In the genomic region with DNA sequence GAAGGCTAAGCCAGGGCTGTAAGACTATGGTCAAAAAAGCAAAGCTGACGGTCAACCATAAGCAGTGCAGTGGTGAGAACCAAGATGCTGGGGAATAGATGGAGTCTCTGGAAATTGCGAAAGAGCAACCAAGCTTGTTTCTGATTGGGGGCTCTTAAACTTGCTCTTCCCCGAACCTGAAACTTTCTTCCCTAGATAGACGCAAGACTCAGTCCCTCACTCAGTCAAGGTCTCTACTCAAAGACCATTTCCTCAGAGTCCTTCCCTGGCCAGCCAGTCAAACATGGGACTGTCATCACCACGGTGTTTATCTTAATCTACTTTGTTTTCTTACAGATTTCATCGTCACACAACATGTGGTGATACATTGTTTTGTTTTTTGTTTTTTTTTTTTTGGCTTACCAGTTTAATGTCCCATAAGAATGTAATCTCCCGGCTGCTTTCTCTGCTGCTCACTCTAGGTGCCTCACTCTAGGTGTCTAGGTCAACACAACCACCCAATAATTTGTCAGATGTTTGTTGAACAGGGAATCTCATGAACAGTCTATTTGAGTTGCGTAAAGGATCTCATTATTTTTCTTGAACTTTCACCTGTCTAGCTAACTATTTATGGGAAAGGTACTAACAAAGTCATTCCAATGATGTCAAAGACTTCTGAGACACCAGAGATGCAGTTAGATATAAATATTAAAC, we compare ENCODE assay signal across 15 cellular contexts.
DNase-seq lines count a peak whose midpoint lies in the region; ATAC-seq and TF ChIP-seq lines count a peak whose summit lies in the region.
"Had no signal": no experiment of that assay in that cellular context is flagged by ENCODE, and none has a peak within 500 bp of the region (broad histone marks: within the 10 kb centered on the region; RNA-seq: fewer than 3 reads in every experiment).

No MANE protein-coding gene starts in this region.

- H3K27ac Mint-ChIP-seq in activated CD8-positive, alpha-beta memory T cell treated with anti-CD3 and anti-CD28 coated beads, Interleukin-2, amount 10 ng/mL, durations not matched to agents 7 days and 5 days = peak overlapping the region; percentile 66
- H3K27ac Mint-ChIP-seq in central memory CD8-positive, alpha-beta T cell (ENCODE audit: low read depth) = peak overlapping the region; percentile 80

- no peaks in the 10 kb centered on the region for H3K27me3 Mint-ChIP-seq in activated CD8-positive, alpha-beta memory T cell treated with anti-CD3 and anti-CD28 coated beads, Interleukin-2, amount 10 ng/mL, durations not matched to agents 7 days and 5 days
- no peaks in the 10 kb centered on the region for H3K27me3 Mint-ChIP-seq in central memory CD8-positive, alpha-beta T cell

- H3K36me3 ChIP-seq in OCI-LY7 (ENCODE audit: insufficient read depth, low read length) (peaks cover 29% of the 10 kb centered on the region), skeletal muscle satellite cell (ENCODE audit: insufficient read depth, low read length) (no peaks in the 10 kb centered on the region), gastrocnemius medialis (no peaks in the 10 kb centered on the region)
- H3K36me3 ChIP-seq: esophagus squamous epithelium, prostate gland had no signal

- TF ChIP-seq POLR2A in gastrocnemius medialis (IDR thresholded peaks at IDR 0.05) = no peak

- H3K4me1 ChIP-seq in OCI-LY7 (ENCODE audit: insufficient read depth, low read length, poor library complexity, severe bottlenecking) = peaks cover 68% of the 10 kb centered on the region
- peaks cover 50% of the 10 kb centered on the region for H3K4me1 ChIP-seq in skeletal muscle satellite cell (ENCODE audit: control insufficient read depth, insufficient read depth, low read length)
- H3K4me1 ChIP-seq in gastrocnemius medialis = no peaks in the 10 kb centered on the region
- H3K4me1 ChIP-seq: prostate gland had no signal

- H3K4me2 ChIP-seq in OCI-LY7 (ENCODE audit: low read length) = peak overlapping the region; percentile 38
- H3K4me2 ChIP-seq in skeletal muscle satellite cell (ENCODE audit: low read length) = no peak overlapping the region

- H3K9me3 ChIP-seq in OCI-LY7 (ENCODE audit: low read length) (no peaks in the 10 kb centered on the region), skeletal muscle satellite cell (replicated peaks; ENCODE audit: low read length) (no peaks in the 10 kb centered on the region), gastrocnemius medialis (no peaks in the 10 kb centered on the region)
- H3K9me3 ChIP-seq: esophagus squamous epithelium, prostate gland had no signal

- peaks cover 17% of the 10 kb centered on the region; the same call in 1 of the 2 replicates for H4K20me1 ChIP-seq in OCI-LY7 (ENCODE audit: insufficient read depth, low read length)

- peaks cover 53% of the 10 kb centered on the region for H3K4me1 Mint-ChIP-seq in activated CD8-positive, alpha-beta memory T cell treated with anti-CD3 and anti-CD28 coated beads, Interleukin-2, amount 10 ng/mL, durations not matched to agents 7 days and 5 days
- peaks cover 75% of the 10 kb centered on the region for H3K4me1 Mint-ChIP-seq in central memory CD8-positive, alpha-beta T cell

- H3K27me3 ChIP-seq in skeletal muscle satellite cell (ENCODE audit: control insufficient read depth, insufficient read depth, low read length) (no peaks in the 10 kb centered on the region), gastrocnemius medialis (no peaks in the 10 kb centered on the region)
- H3K27me3 ChIP-seq: esophagus squamous epithelium had no signal

- BruUV-seq in OCI-LY7 (replicated peaks; lab: Mats Ljungman, UMichigan) = no TSS peak

- intact Hi-C loops in OCI-LY7 (cut with micrococcal nuclease; ENCODE audit: unreplicated experiment) (no loop called here), gastrocnemius medialis (cut with DNase I; ENCODE audit: low total_unique reads) (no loop called here)

- POLR2A ChIA-PET in OCI-LY7 (lab: Charles Lee) = interaction anchor here (0.8 to 2.2 kb wide), 4 partner anchors 10 to 20 kb away, joined by 3 to 11 read pairs (median 5); no protein-coding TSS in a partner anchor

- H3K4me3 ChIP-seq in OCI-LY7 (ENCODE audit: low read depth, low read length, poor library complexity, severe bottlenecking) = peak overlapping the region; percentile 2
- H3K4me3 ChIP-seq in skeletal muscle satellite cell (ENCODE audit: low read length) = no peak overlapping the region
- H3K4me3 ChIP-seq in gastrocnemius medialis = no peak overlapping the region
- H3K4me3 ChIP-seq: esophagus squamous epithelium, prostate gland had no signal

- H3K9ac ChIP-seq in skeletal muscle satellite cell (ENCODE audit: low read depth, low read length) = peak overlapping the region; percentile 22

- H3K36me3 Mint-ChIP-seq in activated CD8-positive, alpha-beta memory T cell treated with anti-CD3 and anti-CD28 coated beads, Interleukin-2, amount 10 ng/mL, durations not matched to agents 7 days and 5 days = peaks cover 38% of the 10 kb centered on the region
- peaks cover 9% of the 10 kb centered on the region for H3K36me3 Mint-ChIP-seq in central memory CD8-positive, alpha-beta T cell (ENCODE audit: insufficient read depth)

- CTCF ChIA-PET in activated CD8-positive, alpha-beta memory T cell treated with anti-CD3 and anti-CD28 coated beads, Interleukin-2, amount 10 ng/mL, durations not matched to agents 7 days and 5 days (lab: Charles Lee) = interaction anchor here (1.0 to 1.7 kb wide), 2 partner anchors 9 to 11 kb away, joined by 3 to 4 read pairs; no protein-coding TSS in a partner anchor
- CTCF ChIA-PET in OCI-LY7 (lab: Charles Lee; ENCODE audit: unreplicated experiment) = interaction anchor here (0.5 kb wide), 1 partner anchor 395 kb away, joined by 3 read pairs; no protein-coding TSS in a partner anchor

- no peak for ATAC-seq in activated CD8-positive, alpha-beta memory T cell treated with anti-CD3 and anti-CD28 coated beads, Interleukin-2, amount 10 ng/mL, durations not matched to agents 7 days and 5 days
- ATAC-seq in central memory CD8-positive, alpha-beta T cell (replicated peaks; ENCODE audit: extremely low read depth, poor library complexity, severe bottlenecking) = no peak
- no peak for ATAC-seq in gastrocnemius medialis
- no peak for ATAC-seq in GM21576 (IDR thresholded peaks at IDR 0.05; ENCODE audit: unreplicated experiment)
- ATAC-seq: Panc1 had no signal

- peaks cover 44% of the 10 kb centered on the region; the same call in 1 of the 2 replicates for H3K79me2 ChIP-seq in OCI-LY7 (ENCODE audit: insufficient read depth, low read depth, low read length)

- TF ChIP-seq CTCF in OCI-LY7 (conservative IDR thresholded peaks at IDR 0.05; ENCODE audit: low read length) = no peak
- TF ChIP-seq CTCF in gastrocnemius medialis (IDR thresholded peaks at IDR 0.05 in 4 of 5, conservative IDR thresholded peaks at IDR 0.05 in 1 of 5) = no peak

- H3K9me2 ChIP-seq in OCI-LY7 (ENCODE audit: insufficient read depth, low read length) = no peaks in the 10 kb centered on the region

- no peak overlapping the region for H3K4me3 Mint-ChIP-seq in activated CD8-positive, alpha-beta memory T cell treated with anti-CD3 and anti-CD28 coated beads, Interleukin-2, amount 10 ng/mL, durations not matched to agents 7 days and 5 days
- peak overlapping the region; percentile 55 for H3K4me3 Mint-ChIP-seq in central memory CD8-positive, alpha-beta T cell

- H2AFZ ChIP-seq in OCI-LY7 (ENCODE audit: low read length) = no peak overlapping the region

- DNase-seq in activated CD8-positive, alpha-beta memory T cell treated with anti-CD3 and anti-CD28 coated beads, Interleukin-2, amount 10 ng/mL, durations not matched to agents 7 days and 5 days = no peak
- DNase-seq in activated CD8-positive, alpha-beta memory T cell treated with anti-CD3 and anti-CD28 coated beads, Interleukin-2, amount 50 U/mL, for 4 hours = no peak
- DNase-seq in OCI-LY7 (ENCODE audit: low spot score) (no peak), gastrocnemius medialis (no peak), anterior cingulate cortex (lab: John Stamatoyannopoulos, UW) (no peak)
- DNase-seq in central memory CD8-positive, alpha-beta T cell (ENCODE audit: low spot score in 2 of 2) = no peak
- DNase-seq: caudate nucleus, esophagus squamous epithelium, H7, mesendoderm, NCI-H1105 had no signal

- H3K27ac ChIP-seq in OCI-LY7 (ENCODE audit: low read depth, low read length, poor library complexity, severe bottlenecking) (no peak overlapping the region), gastrocnemius medialis (no peak overlapping the region)
- H3K27ac ChIP-seq: prostate gland had no signal

- no peaks in the 10 kb centered on the region for H3K9me3 Mint-ChIP-seq in activated CD8-positive, alpha-beta memory T cell treated with anti-CD3 and anti-CD28 coated beads, Interleukin-2, amount 10 ng/mL, durations not matched to agents 7 days and 5 days (ENCODE audit: low read depth)
- no peaks in the 10 kb centered on the region for H3K9me3 Mint-ChIP-seq in central memory CD8-positive, alpha-beta T cell

- in situ Hi-C loops in gastrocnemius medialis (cut with MboI; ENCODE audit: low sequenced_read_pairs in 4 of 4) = loop anchor here in 1 of 4 donors (25.0 kb wide), 1 partner anchor 551 kb away; no protein-coding TSS in a partner anchor
